In genomic region chr21:45995686-45996179, GRCh38 we compare ENCODE assay signal across 11 cellular contexts. TPM values are rescaled to one million over a fixed set of nuclear protein-coding genes. Genes with fewer than 3 reads are reported as not detected.
DNase-seq lines count a peak whose midpoint lies in the region; ATAC-seq and TF ChIP-seq lines count a peak whose summit lies in the region.
"Had no signal": no experiment of that assay in that cellular context is flagged by ENCODE, and none has a peak within 500 bp of the region (broad histone marks: within the 10 kb centered on the region; RNA-seq: fewer than 3 reads in every experiment).

No MANE protein-coding gene starts in this region.

- H3K36me3 Mint-ChIP-seq in H9 (ENCODE audit: insufficient read depth in 1 of 3, low read depth in 3 of 3) (peaks cover 13 to 36% (median 13%) of the 10 kb centered on the region in 3 experiments; a peak in 6 of 7 replicates), glutamatergic neuron (ENCODE audit: unreplicated experiment) (peaks cover 5% of the 10 kb centered on the region)
- H3K36me3 Mint-ChIP-seq: naive thymus-derived CD4-positive, alpha-beta T cell had no signal

- H3K9me3 Mint-ChIP-seq in H9 = no peaks in the 10 kb centered on the region
- H3K9me3 Mint-ChIP-seq in glutamatergic neuron (ENCODE audit: unreplicated experiment) = peaks cover 2% of the 10 kb centered on the region
- H3K9me3 Mint-ChIP-seq: activated B cell treated with CpG ODN at 0.5 μM for 24 hours had no signal

- H2AFZ ChIP-seq in H9 (ENCODE audit: low read length) (no peak overlapping the region), smooth muscle cell (ENCODE audit: low read depth) (no peak overlapping the region)

- no peak overlapping the region for H3K4me3 ChIP-seq in smooth muscle cell

- H3K27me3 ChIP-seq in H9 (ENCODE audit: insufficient read depth, low read length) = no peaks in the 10 kb centered on the region
- no peaks in the 10 kb centered on the region for H3K27me3 ChIP-seq in smooth muscle cell (ENCODE audit: low read depth)

- H3K23ac ChIP-seq in H9 (ENCODE audit: insufficient read length, low read depth, low read length) = no peak overlapping the region

- H2BK5ac ChIP-seq in H9 (ENCODE audit: insufficient read length, low read length) = no peak overlapping the region

- H3K9ac ChIP-seq in H9 (ENCODE audit: extremely low read depth, insufficient read length, low read length) = no peak overlapping the region
- no peak overlapping the region for H3K9ac ChIP-seq in smooth muscle cell (ENCODE audit: low read depth)

- no peaks in the 10 kb centered on the region for H3K4me1 Mint-ChIP-seq in H9
- H3K4me1 Mint-ChIP-seq in glutamatergic neuron (ENCODE audit: low read depth, unreplicated experiment) = peaks cover 7% of the 10 kb centered on the region
- H3K4me1 Mint-ChIP-seq: activated B cell treated with CpG ODN at 0.5 μM for 24 hours; naive thymus-derived CD4-positive, alpha-beta T cell had no signal

- H3K4me3 Mint-ChIP-seq in H9 (no peak overlapping the region), glutamatergic neuron (ENCODE audit: unreplicated experiment) (no peak overlapping the region)
- H3K4me3 Mint-ChIP-seq: activated B cell treated with CpG ODN at 0.5 μM for 24 hours; naive thymus-derived CD4-positive, alpha-beta T cell had no signal

- peak overlapping the region in 2 of 3 experiments; percentile 64 to 88; a peak in 3 of 7 replicates for H3K27ac Mint-ChIP-seq in H9
- H3K27ac Mint-ChIP-seq in glutamatergic neuron (ENCODE audit: unreplicated experiment) = no peak overlapping the region
- H3K27ac Mint-ChIP-seq: activated B cell treated with CpG ODN at 0.5 μM for 24 hours; naive thymus-derived CD4-positive, alpha-beta T cell had no signal

- no peak overlapping the region for H2BK12ac ChIP-seq in H9 (ENCODE audit: insufficient read length, low read depth, low read length)

- H3K27ac ChIP-seq in H9 (ENCODE audit: insufficient read length, low read depth, low read length) = no peak overlapping the region
- H3K27ac ChIP-seq in smooth muscle cell (ENCODE audit: low read depth) = peak overlapping the region; percentile 75

- H3K23me2 ChIP-seq in H9 (ENCODE audit: insufficient read length, low read depth, low read length, poor library complexity, severe bottlenecking) = no peaks in the 10 kb centered on the region

- H4K20me1 ChIP-seq in H9 (ENCODE audit: control insufficient read depth, insufficient read depth, insufficient read length) (no peaks in the 10 kb centered on the region), smooth muscle cell (ENCODE audit: low read depth) (peaks cover 66% of the 10 kb centered on the region)

- TF ChIP-seq CTCF in H9 (conservative IDR thresholded peaks at IDR 0.05) (no peak), glutamatergic neuron (IDR thresholded peaks at IDR 0.05; ENCODE audit: partially characterized antibody, unreplicated experiment) (no peak), smooth muscle cell (IDR thresholded peaks at IDR 0.05; ENCODE audit: borderline replicate concordance, insufficient read depth, poor library complexity, severe bottlenecking) (no peak)

- H3K4me1 ChIP-seq in H9 (ENCODE audit: insufficient read depth, low read length) = no peaks in the 10 kb centered on the region
- no peaks in the 10 kb centered on the region for H3K4me1 ChIP-seq in smooth muscle cell (ENCODE audit: low read depth)

- H4K8ac ChIP-seq in H9 (replicated peaks; ENCODE audit: insufficient read length, low read depth, low read length) = no peak overlapping the region

- H3K4me2 ChIP-seq in H9 (ENCODE audit: insufficient read depth, insufficient read length, low read length) = no peak overlapping the region
- H3K4me2 ChIP-seq in smooth muscle cell = no peak overlapping the region

- no CpG with 5 or more reads among the region's 6 CpGs for WGBS in H9 (ENCODE audit: extremely low coverage, insufficient read length, low lambda C conversion rate)
- WGBS in smooth muscle cell (ENCODE audit: low lambda C conversion rate) = 60% methylated on average over 6 of the region's 6 CpGs

- H3K9me3 ChIP-seq in H9 (ENCODE audit: control insufficient read depth, low read depth, low read length) = no peaks in the 10 kb centered on the region
- no peaks in the 10 kb centered on the region for H3K9me3 ChIP-seq in smooth muscle cell (replicated peaks; ENCODE audit: low read depth)

- H3K36me3 ChIP-seq in smooth muscle cell (ENCODE audit: low read depth) = no peaks in the 10 kb centered on the region

- H2BK120ac ChIP-seq in H9 (ENCODE audit: low read depth, low read length, poor library complexity, severe bottlenecking) = no peak overlapping the region

- no peak overlapping the region for H2BK20ac ChIP-seq in H9 (ENCODE audit: low read depth, low read length, poor library complexity, severe bottlenecking)

- H3K18ac ChIP-seq in H9 (ENCODE audit: insufficient read length, low read depth, low read length) = no peak overlapping the region

- H2AK5ac ChIP-seq in H9 (ENCODE audit: insufficient read length, low read length) = no peak overlapping the region

- H3K27me3 Mint-ChIP-seq in H9 (ENCODE audit: low read depth) = no peaks in the 10 kb centered on the region
- peaks cover 10% of the 10 kb centered on the region for H3K27me3 Mint-ChIP-seq in glutamatergic neuron (ENCODE audit: unreplicated experiment)
- H3K27me3 Mint-ChIP-seq: activated B cell treated with CpG ODN at 0.5 μM for 24 hours; naive thymus-derived CD4-positive, alpha-beta T cell had no signal

- H3K14ac ChIP-seq in H9 (ENCODE audit: insufficient read depth, low read length) = no peak overlapping the region

- no peak for ATAC-seq in HG03571 (IDR thresholded peaks at IDR 0.05; ENCODE audit: unreplicated experiment)
- ATAC-seq in HG02973 (IDR thresholded peaks at IDR 0.05; ENCODE audit: unreplicated experiment) = no peak
- ATAC-seq: naive thymus-derived CD4-positive, alpha-beta T cell had no signal

- H3K56ac ChIP-seq in H9 (ENCODE audit: insufficient read length, low read depth, low read length) = no peak overlapping the region

- H2BK15ac ChIP-seq in H9 (ENCODE audit: low read depth, low read length) = no peak overlapping the region

- H4K5ac ChIP-seq in H9 (ENCODE audit: insufficient read length, low read depth, low read length) = no peak overlapping the region

- H3K79me1 ChIP-seq in H9 (ENCODE audit: insufficient read depth, low read depth, low read length, poor library complexity, severe bottlenecking) = no peaks in the 10 kb centered on the region

- no peak overlapping the region for H4K91ac ChIP-seq in H9 (ENCODE audit: insufficient read length, low read depth, low read length)

- H3T11ph ChIP-seq in H9 (ENCODE audit: low read length) = no peak overlapping the region

- no peak overlapping the region for H3K4ac ChIP-seq in H9 (ENCODE audit: low read depth, low read length)

- H3K79me2 ChIP-seq in H9 (ENCODE audit: insufficient read depth, low read length) (no peaks in the 10 kb centered on the region), smooth muscle cell (ENCODE audit: low read depth) (peaks cover 56% of the 10 kb centered on the region)

- peaks cover 25% of the 10 kb centered on the region for H3F3A ChIP-seq in smooth muscle cell (ENCODE audit: low read depth)

- DNase-seq in H9 (peak; percentile 22), SW480 (ENCODE audit: low spot score) (peak; percentile 42), glutamatergic neuron (peak; percentile 11), smooth muscle cell (lab: John Stamatoyannopoulos, UW; ENCODE audit: unreplicated experiment) (no peak), Ammon's horn (ENCODE audit: low spot score) (no peak)
- DNase-seq: activated B cell treated with CpG ODN at 0.5 μM for 24 hours, amniotic stem cell, COR-L47 had no signal

RNA-seq across cellular contexts. Expression of gene COL6A1, which starts 14.2 kb away (rescaled TPM):
- total RNA-seq in H9 (2021) (193 and 194 TPM in 2 replicates), glutamatergic neuron (ENCODE audit: unreplicated experiment) (407 TPM), smooth muscle cell (1,267 and 1,292 TPM in 2 replicates)
- 2,075 and 2,827 TPM in 2 replicates for polyA plus RNA-seq in smooth muscle cell

Comparison
In these comparisons a context has a peak if more than half of its experiments do, and no peak if none do; other contexts are left out.
1. DNase-seq: peak in H9 (single experiment), SW480 (single experiment) and glutamatergic neuron (single experiment); none in smooth muscle cell (single experiment) and Ammon's horn (single experiment).